ENCODE assay signal across 1 cellular context in genomic region chrX:154397888-154398667, GRCh38.
TF ChIP-seq lines count a peak whose summit lies in the region.

Gene RPL10 (plus strand): TSS chrX:154398377. CDS start chrX:154398520, 143 bp downstream.

TF ChIP-seq in H1, 55 proteins besides CTCF, POLR2A, EP300 and RAD21 (continued from another document):
- TF ChIP-seq TAF7 (optimal IDR thresholded peaks at IDR 0.05; ENCODE audit: borderline replicate concordance, low read depth, low read length) (peak; percentile 96), JUN (IDR thresholded peaks at IDR 0.05; ENCODE audit: low read depth, low read length) (no peak), FOSL1 (IDR thresholded peaks at IDR 0.05; ENCODE audit: insufficient read depth, low read depth, low read length) (no peak), RNF2 (IDR thresholded peaks at IDR 0.05; ENCODE audit: borderline replicate concordance, low read depth, low read length, missing control alignments, poor library complexity, severe bottlenecking) (no peak), MAFK (IDR thresholded peaks at IDR 0.05; ENCODE audit: low read depth, low read length) (no peak), HDAC2 (IDR thresholded peaks at IDR 0.05; ENCODE audit: borderline replicate concordance in 1 of 2, low read depth in 2 of 2, low read length in 2 of 2) (no peak), TCF12 (IDR thresholded peaks at IDR 0.05; ENCODE audit: low read depth, low read length) (no peak), E2F6 (IDR thresholded peaks at IDR 0.05) (peak; percentile 70; the same call in 1 of the 2 replicates), SIRT6 (IDR thresholded peaks at IDR 0.05; ENCODE audit: low read length) (no peak), ATF3 (IDR thresholded peaks at IDR 0.05; ENCODE audit: insufficient read depth, low read depth, low read length) (no peak), BRCA1 (IDR thresholded peaks at IDR 0.05; ENCODE audit: low read depth, low read length) (no peak), YY1 (IDR thresholded peaks at IDR 0.05; ENCODE audit: low read depth, low read length) (peak; percentile 87), TAF1 (IDR thresholded peaks at IDR 0.05; ENCODE audit: low read depth, low read length) (peak; percentile 100), NANOG (IDR thresholded peaks at IDR 0.05; ENCODE audit: insufficient read depth, low read depth, low read length, poor library complexity, severe bottlenecking) (no peak), USF2 (IDR thresholded peaks at IDR 0.05; ENCODE audit: low read length) (no peak), EZH2 (IDR thresholded peaks at IDR 0.05; ENCODE audit: low read depth, low read length, severe bottlenecking) (no peak), SRF (IDR thresholded peaks at IDR 0.05; ENCODE audit: low read depth, low read length) (peak; percentile 80), CEBPB (IDR thresholded peaks at IDR 0.05; ENCODE audit: low read depth, low read length) (no peak), CHD7 (IDR thresholded peaks at IDR 0.05; ENCODE audit: insufficient replicate concordance, low read length) (no peak), SIN3A (conservative IDR thresholded peaks at IDR 0.05 in 1 of 2, IDR thresholded peaks at IDR 0.05 in 1 of 2; ENCODE audit: low read depth in 1 of 2, low read length in 2 of 2) (0 out of 4 replicates have a peak, but pooled peaks have one; percentile 6 to 53), POU5F1 (IDR thresholded peaks at IDR 0.05; ENCODE audit: low read depth, low read length) (no peak), TEAD4 (IDR thresholded peaks at IDR 0.05; ENCODE audit: low read depth, low read length) (no peak), SP1 (IDR thresholded peaks at IDR 0.05; ENCODE audit: low read depth, low read length) (0 out of 2 replicates have a peak, but pooled peaks have one; percentile 55), CHD2 (IDR thresholded peaks at IDR 0.05; ENCODE audit: low read length) (0 out of 2 replicates have a peak, but pooled peaks have one; percentile 48), RBBP5 (IDR thresholded peaks at IDR 0.05; ENCODE audit: borderline replicate concordance, low read depth, low read length) (no peak), SAP30 (IDR thresholded peaks at IDR 0.05; ENCODE audit: insufficient read depth, insufficient replicate concordance, low read length) (no peak), CTBP2 (IDR thresholded peaks at IDR 0.05; ENCODE audit: borderline replicate concordance, insufficient read depth, insufficient read length, low read length) (no peak), HDAC6 (IDR thresholded peaks at IDR 0.05; ENCODE audit: low read depth, low read length) (no peak), ATF2 (IDR thresholded peaks at IDR 0.05; ENCODE audit: low read length) (peak; percentile 76; the same call in 1 of the 2 replicates), ASH2L (IDR thresholded peaks at IDR 0.05; ENCODE audit: low read length) (no peak), KDM1A (IDR thresholded peaks at IDR 0.05; ENCODE audit: borderline replicate concordance, low read length) (no peak), TBP (IDR thresholded peaks at IDR 0.05; ENCODE audit: low read depth, low read length) (peak; percentile 98), CREB1 (IDR thresholded peaks at IDR 0.05) (peak; percentile 94), MAX (IDR thresholded peaks at IDR 0.05) (peak; percentile 85), GTF2F1 (IDR thresholded peaks at IDR 0.05; ENCODE audit: borderline replicate concordance, low read depth, low read length) (peak; percentile 95), EGR1 (IDR thresholded peaks at IDR 0.05; ENCODE audit: borderline replicate concordance, low read depth, low read length) (no peak), CHD1 (IDR thresholded peaks at IDR 0.05; ENCODE audit: low read depth, low read length) (no peak; the same call in 1 of the 2 replicates), SUZ12 (IDR thresholded peaks at IDR 0.05; ENCODE audit: low read length) (no peak), RXRA (IDR thresholded peaks at IDR 0.05; ENCODE audit: insufficient read depth, low read depth, low read length) (no peak), RFX5 (IDR thresholded peaks at IDR 0.05; ENCODE audit: borderline replicate concordance, low read depth, low read length) (no peak), KDM5A (IDR thresholded peaks at IDR 0.05; ENCODE audit: low read length) (no peak), BCL11A (IDR thresholded peaks at IDR 0.05; ENCODE audit: low read depth in 2 of 2, low read length in 2 of 2) (no peak), CBX8 (IDR thresholded peaks at IDR 0.05; ENCODE audit: borderline replicate concordance, low read depth, low read length) (no peak), SIX5 (IDR thresholded peaks at IDR 0.05; ENCODE audit: low read depth, low read length) (no peak), BACH1 (IDR thresholded peaks at IDR 0.05; ENCODE audit: low read length) (no peak), CBX5 (IDR thresholded peaks at IDR 0.05; ENCODE audit: low read depth, low read length) (no peak), SP2 (IDR thresholded peaks at IDR 0.05; ENCODE audit: low read length) (peak; percentile 90), KDM4A (IDR thresholded peaks at IDR 0.05; ENCODE audit: low read depth, low read length, severe bottlenecking) (peak; percentile 25), NRF1 (IDR thresholded peaks at IDR 0.05; ENCODE audit: low read depth, low read length) (peak; percentile 73), POLR2AphosphoS5 (IDR thresholded peaks at IDR 0.05; ENCODE audit: low read depth, low read length) (peak; percentile 100), JUND (IDR thresholded peaks at IDR 0.05; ENCODE audit: low read length) (no peak), PHF8 (conservative IDR thresholded peaks at IDR 0.05; ENCODE audit: low read depth, low read length) (peak; percentile 80), ZNF274 (IDR thresholded peaks at IDR 0.05; ENCODE audit: borderline replicate concordance, extremely low read depth, low read length) (no peak), GABPA (IDR thresholded peaks at IDR 0.05; ENCODE audit: borderline replicate concordance, insufficient read depth, low read length) (no peak)
